23 cellular contexts compared by ENCODE assay signal in genomic region chr16:51271156-51271555, GRCh38.
"Had no signal": no experiment of that assay in that cellular context is flagged by ENCODE, and none has a peak within 500 bp of the region (broad histone marks: within the 10 kb centered on the region; RNA-seq: fewer than 3 reads in every experiment).

No MANE protein-coding gene starts in this region.

- H2AFZ ChIP-seq: hepatocyte, parathyroid adenoma had no signal

- H3K4me3 ChIP-seq: esophagus squamous epithelium, heart left ventricle, hepatocyte, left lung, right atrium auricular region, skin epidermis, spleen, transverse colon, upper lobe of right lung, uterus had no signal

- ATAC-seq: effector memory CD8-positive, alpha-beta T cell; heart left ventricle; left cardiac atrium; left lung; natural killer cell; sciatic nerve; stimulated activated memory B cell treated with anti-CD40 and anti-IgM and Interleukin-4, amounts not matched to agents 10 μg/mL and 1 μg/mL and 100 μg/mL, for 72 hours; stimulated activated naive CD8-positive, alpha-beta T cell treated with anti-CD3 and anti-CD28 coated beads, Interleukin-15, Interleukin-2, amounts not matched to agents 100 U/mL and 50 U/mL, for 24 hours; upper lobe of right lung had no signal

- H3K4me1 ChIP-seq: esophagus squamous epithelium, heart left ventricle, left lung, parathyroid adenoma, right atrium auricular region, spleen, transverse colon, upper lobe of right lung, uterus had no signal

- H3K9ac ChIP-seq: parathyroid adenoma had no signal

- H3K27me3 ChIP-seq: heart left ventricle, hepatocyte, left lung, right atrium auricular region, spleen, transverse colon, upper lobe of right lung, uterus had no signal

- DNase-seq: cortex of kidney; effector memory CD8-positive, alpha-beta T cell; erythroblast; esophagus squamous epithelium; foreskin melanocyte; heart left ventricle; kidney; left cardiac atrium; left lung; mesendoderm; natural killer cell; spleen; stimulated activated CD4-positive, alpha-beta T cell treated with anti-CD3 and anti-CD28 coated beads, Interleukin-4, amount 100 ng/mL, for 4 hours; stimulated activated naive CD8-positive, alpha-beta T cell treated with anti-CD3 and anti-CD28 coated beads, Interleukin-15, Interleukin-2, amounts not matched to agents 100 U/mL and 50 U/mL, for 24 hours; transverse colon; upper lobe of right lung; uterus had no signal

- H3K4me2 ChIP-seq: hepatocyte had no signal

- H3K36me3 ChIP-seq: esophagus squamous epithelium, heart left ventricle, left lung, right atrium auricular region, spleen, transverse colon, upper lobe of right lung, uterus had no signal

- H3K9me3 ChIP-seq: esophagus squamous epithelium, heart left ventricle, right atrium auricular region, transverse colon, upper lobe of right lung, uterus had no signal

- H3K27ac ChIP-seq: esophagus squamous epithelium, heart left ventricle, hepatocyte, left lung, parathyroid adenoma, right atrium auricular region, skin epidermis, spleen, transverse colon, upper lobe of right lung, uterus had no signal
